ENCODE assay signal across 16 cellular contexts in genomic region chr22:31614781-31615480, GRCh38. TPM values are rescaled to one million over a fixed set of nuclear protein-coding genes. Genes with fewer than 3 reads are reported as not detected.
DNase-seq lines count a peak whose midpoint lies in the region; ATAC-seq and TF ChIP-seq lines count a peak whose summit lies in the region.
"Had no signal": no experiment of that assay in that cellular context is flagged by ENCODE, and none has a peak within 500 bp of the region (broad histone marks: within the 10 kb centered on the region; RNA-seq: fewer than 3 reads in every experiment).

No MANE protein-coding gene starts in this region.

- no peaks in the 10 kb centered on the region for H3K9me3 Mint-ChIP-seq in activated CD8-positive, alpha-beta memory T cell treated with anti-CD3 and anti-CD28 coated beads, Interleukin-2, amount 10 ng/mL, durations not matched to agents 7 days and 5 days (ENCODE audit: low read depth)
- H3K9me3 Mint-ChIP-seq in IgD-negative memory B cell (no peaks in the 10 kb centered on the region), chondrocyte (ENCODE audit: low read depth) (no peaks in the 10 kb centered on the region)

- no peak overlapping the region for H2AFZ ChIP-seq in osteoblast (ENCODE audit: low read length)

- no peak overlapping the region for H3K4me3 Mint-ChIP-seq in activated CD8-positive, alpha-beta memory T cell treated with anti-CD3 and anti-CD28 coated beads, Interleukin-2, amount 10 ng/mL, durations not matched to agents 7 days and 5 days
- peak overlapping the region in 2 of 4 donors; percentile 10 to 28 for H3K4me3 Mint-ChIP-seq in IgD-negative memory B cell
- H3K4me3 Mint-ChIP-seq in chondrocyte (ENCODE audit: unreplicated experiment): no peak overlapping the region

- H3K79me2 ChIP-seq in osteoblast (ENCODE audit: insufficient read depth, low read length): no peaks in the 10 kb centered on the region

- no peak overlapping the region for H3K4me2 ChIP-seq in osteoblast (ENCODE audit: insufficient read depth, low read length)

- H3K36me3 ChIP-seq in osteoblast (ENCODE audit: insufficient read depth, low read length): peaks cover 30% of the 10 kb centered on the region

- H3K27me3 Mint-ChIP-seq in activated CD8-positive, alpha-beta memory T cell treated with anti-CD3 and anti-CD28 coated beads, Interleukin-2, amount 10 ng/mL, durations not matched to agents 7 days and 5 days: no peaks in the 10 kb centered on the region
- H3K27me3 Mint-ChIP-seq in IgD-negative memory B cell: no peaks in the 10 kb centered on the region
- no peaks in the 10 kb centered on the region for H3K27me3 Mint-ChIP-seq in chondrocyte (ENCODE audit: low read depth)

- no peak for TF ChIP-seq CTCF in chondrocyte (IDR thresholded peaks at IDR 0.05)
- TF ChIP-seq CTCF in osteoblast (IDR thresholded peaks at IDR 0.05; ENCODE audit: extremely low read depth, low read depth, low read length): no peak

- no peaks in the 10 kb centered on the region for H3K27me3 ChIP-seq in osteoblast (ENCODE audit: insufficient read depth, low read length)
- H3K27me3 ChIP-seq: esophagus squamous epithelium, upper lobe of left lung had no signal

- ATAC-seq in activated CD8-positive, alpha-beta memory T cell treated with anti-CD3 and anti-CD28 coated beads, Interleukin-2, amount 10 ng/mL, durations not matched to agents 7 days and 5 days: no peak
- no peak for ATAC-seq in GM21360 (IDR thresholded peaks at IDR 0.05; ENCODE audit: unreplicated experiment)

- peaks cover 6% of the 10 kb centered on the region for H3K4me1 ChIP-seq in osteoblast (ENCODE audit: insufficient read depth, low read length)

- CTCF ChIA-PET in activated CD8-positive, alpha-beta memory T cell treated with anti-CD3 and anti-CD28 coated beads, Interleukin-2, amount 10 ng/mL, durations not matched to agents 7 days and 5 days (lab: Charles Lee): interaction anchor here (1.4 kb wide), 1 partner anchor 18 kb away, joined by 3 read pairs; no protein-coding TSS in a partner anchor

- H4K20me1 ChIP-seq in osteoblast (ENCODE audit: insufficient read depth, low read length): peaks cover 6% of the 10 kb centered on the region

- H3K9me3 ChIP-seq in osteoblast (ENCODE audit: low read depth, low read length): no peaks in the 10 kb centered on the region
- H3K9me3 ChIP-seq: esophagus squamous epithelium, upper lobe of left lung had no signal

- peak overlapping the region; percentile 77 for H3K27ac Mint-ChIP-seq in activated CD8-positive, alpha-beta memory T cell treated with anti-CD3 and anti-CD28 coated beads, Interleukin-2, amount 10 ng/mL, durations not matched to agents 7 days and 5 days
- peak overlapping the region in 2 of 3 donors; percentile 61 to 77 for H3K27ac Mint-ChIP-seq in IgD-negative memory B cell
- peak overlapping the region; percentile 8 for H3K27ac Mint-ChIP-seq in chondrocyte (ENCODE audit: unreplicated experiment)

- no peak overlapping the region for H3K27ac ChIP-seq in osteoblast (ENCODE audit: low read depth, low read length)

- DNase-seq in activated CD8-positive, alpha-beta memory T cell treated with anti-CD3 and anti-CD28 coated beads, Interleukin-2, amount 10 ng/mL, durations not matched to agents 7 days and 5 days: no peak
- no peak for DNase-seq in activated CD8-positive, alpha-beta memory T cell treated with anti-CD3 and anti-CD28 coated beads, Interleukin-2, amount 50 U/mL, for 48 hours
- DNase-seq in chondrocyte (ENCODE audit: low spot score): no peak
- peak; percentile 74 for DNase-seq in osteoblast (ENCODE audit: insufficient read length, low spot score, missing footprints)
- no peak for DNase-seq in COLO668 (lab: John Stamatoyannopoulos, UW; ENCODE audit: unreplicated experiment)
- no peak for DNase-seq in inferior parietal cortex (ENCODE audit: extremely low spot score)
- DNase-seq: ACHN; activated CD4-positive, CD25-positive, alpha-beta regulatory T cell treated with anti-CD3 and anti-CD28 coated beads, Interleukin-2, amount 50 U/mL, for 72 hours; activated gamma-delta T cell; cerebellar nuclear complex; esophagus squamous epithelium; NCI-H1417 treated with DMSO at 0.1 percent for 48 hours; NCI-H510A had no signal

- H3K36me3 Mint-ChIP-seq in activated CD8-positive, alpha-beta memory T cell treated with anti-CD3 and anti-CD28 coated beads, Interleukin-2, amount 10 ng/mL, durations not matched to agents 7 days and 5 days: peaks cover 18% of the 10 kb centered on the region
- peaks cover 7% of the 10 kb centered on the region for H3K36me3 Mint-ChIP-seq in IgD-negative memory B cell
- H3K36me3 Mint-ChIP-seq in chondrocyte (ENCODE audit: low read depth): peaks cover 6% of the 10 kb centered on the region

- no peak overlapping the region for H3K4me3 ChIP-seq in osteoblast (ENCODE audit: insufficient read depth, low read length)
- H3K4me3 ChIP-seq: esophagus squamous epithelium, upper lobe of left lung had no signal

- peaks cover 21% of the 10 kb centered on the region for H3K4me1 Mint-ChIP-seq in activated CD8-positive, alpha-beta memory T cell treated with anti-CD3 and anti-CD28 coated beads, Interleukin-2, amount 10 ng/mL, durations not matched to agents 7 days and 5 days
- peaks cover 12 to 26% (median 23%) of the 10 kb centered on the region in 3 donors for H3K4me1 Mint-ChIP-seq in IgD-negative memory B cell
- peaks cover 4% of the 10 kb centered on the region for H3K4me1 Mint-ChIP-seq in chondrocyte (ENCODE audit: low read depth)

RNA-seq across cellular contexts. Expression of gene PISD, which starts 47.1 kb away (rescaled TPM):
- total RNA-seq in activated CD8-positive, alpha-beta memory T cell treated with anti-CD3 and anti-CD28 coated beads, Interleukin-2, amount 10 ng/mL, durations not matched to agents 7 days and 5 days: 10 to 100 TPM; 34.7 to 40.0 TPM
- 20.7 TPM for polyA plus RNA-seq in IgD-negative memory B cell
- total RNA-seq in chondrocyte (28.6 to 32.8 TPM (median 28.9 TPM) in 3 replicates), osteoblast (35.1 and 37.3 TPM in 2 replicates)

Comparison
In these comparisons a context has a peak if more than half of its experiments do, and no peak if none do; other contexts are left out.
1. H3K27ac Mint-ChIP-seq: peak in every context shown above with its lines; median percentile 77 in activated CD8-positive, alpha-beta memory T cell treated with anti-CD3 and anti-CD28 coated beads, Interleukin-2, amount 10 ng/mL, durations not matched to agents 7 days and 5 days; 69 in IgD-negative memory B cell; 8 in chondrocyte.